11 cellular contexts compared by ENCODE assay signal in genomic region chr6:104887350-104887749, GRCh38. TPM values are rescaled to one million over a fixed set of nuclear protein-coding genes. Genes with fewer than 3 reads are reported as not detected.
DNase-seq lines count a peak whose midpoint lies in the region; ATAC-seq and TF ChIP-seq lines count a peak whose summit lies in the region.
"Had no signal": no experiment of that assay in that cellular context is flagged by ENCODE, and none has a peak within 500 bp of the region (broad histone marks: within the 10 kb centered on the region; RNA-seq: fewer than 3 reads in every experiment).

No MANE protein-coding gene starts in this region.

- H3K9me3 Mint-ChIP-seq in GM23338 (peaks cover 17% of the 10 kb centered on the region), endodermal cell (peaks cover 20% of the 10 kb centered on the region), progenitor cell of endocrine pancreas (ENCODE audit: low read depth) (peaks cover 6% of the 10 kb centered on the region)

- no peaks in the 10 kb centered on the region for H4K20me1 ChIP-seq in GM23338 (replicated peaks; ENCODE audit: insufficient read depth)

- TF ChIP-seq CTCF in GM23338 (conservative IDR thresholded peaks at IDR 0.05; ENCODE audit: low read depth in 2 of 2): no peak
- no peak for TF ChIP-seq CTCF in endodermal cell (conservative IDR thresholded peaks at IDR 0.05)
- no peak for TF ChIP-seq CTCF in progenitor cell of endocrine pancreas (IDR thresholded peaks at IDR 0.05; ENCODE audit: unreplicated experiment)

- H3K4me3 ChIP-seq in GM23338 (no peak overlapping the region), NT2/D1 (ENCODE audit: insufficient read length, low read depth) (no peak overlapping the region), endodermal cell (ENCODE audit: low read length) (no peak overlapping the region)
- H3K4me3 ChIP-seq: adrenal gland, stomach had no signal

- H3K36me3 ChIP-seq in GM23338 (ENCODE audit: insufficient read depth) (peaks cover 5% of the 10 kb centered on the region; the same call in 1 of the 2 replicates), NT2/D1 (ENCODE audit: insufficient read depth, insufficient read length, low read length) (no peaks in the 10 kb centered on the region), endodermal cell (ENCODE audit: control insufficient read depth, insufficient read depth, low read length) (no peaks in the 10 kb centered on the region)
- H3K36me3 ChIP-seq: adrenal gland, stomach had no signal

- no peaks in the 10 kb centered on the region for H3K27me3 ChIP-seq in GM23338 (ENCODE audit: insufficient read depth)
- no peaks in the 10 kb centered on the region for H3K27me3 ChIP-seq in NT2/D1 (ENCODE audit: insufficient read depth, insufficient read length)
- no peaks in the 10 kb centered on the region for H3K27me3 ChIP-seq in endodermal cell (ENCODE audit: control insufficient read depth, insufficient read depth, low read length, poor library complexity, severe bottlenecking)

- H3K27ac ChIP-seq in GM23338 (ENCODE audit: low read depth): no peak overlapping the region
- H3K27ac ChIP-seq in endodermal cell (ENCODE audit: low read depth, low read length): no peak overlapping the region
- H3K27ac ChIP-seq: adrenal gland, stomach had no signal

- H3K27ac Mint-ChIP-seq in GM23338: no peak overlapping the region
- H3K27ac Mint-ChIP-seq in endodermal cell: no peak overlapping the region
- H3K27ac Mint-ChIP-seq in progenitor cell of endocrine pancreas: no peak overlapping the region

- H3K9ac ChIP-seq in NT2/D1 (ENCODE audit: insufficient read length, low read depth) (no peak overlapping the region), endodermal cell (ENCODE audit: extremely low read depth, low read length, poor library complexity, severe bottlenecking) (no peak overlapping the region)

- H3K4me3 Mint-ChIP-seq in GM23338 (no peak overlapping the region), endodermal cell (no peak overlapping the region), progenitor cell of endocrine pancreas (ENCODE audit: low read depth) (no peak overlapping the region)

- H3K27me3 Mint-ChIP-seq in GM23338 (ENCODE audit: insufficient read depth, low read depth, poor library complexity) (peaks cover 5% of the 10 kb centered on the region), endodermal cell (ENCODE audit: insufficient read depth) (no peaks in the 10 kb centered on the region), progenitor cell of endocrine pancreas (no peaks in the 10 kb centered on the region)

- WGBS in endodermal cell (ENCODE audit: insufficient coverage in 1 of 2, insufficient read length in 1 of 2), 2 experiments: 34 to 81% methylated on average over 2 to 7 of the region's 7 CpGs

- H3K9me3 ChIP-seq in NT2/D1 (ENCODE audit: insufficient read depth, low read length) (peaks cover 13% of the 10 kb centered on the region; the same call in 1 of the 2 replicates), endodermal cell (ENCODE audit: control insufficient read depth, low read length) (peaks cover 15% of the 10 kb centered on the region)
- H3K9me3 ChIP-seq: adrenal gland had no signal

- H3K4me2 ChIP-seq in GM23338: no peak overlapping the region

- DNase-seq in GM23338 (ENCODE audit: low spot score) (peak; percentile 44), NT2/D1 (ENCODE audit: low read depth, low spot score) (peak; percentile 2), endodermal cell (peak; percentile 56), progenitor cell of endocrine pancreas (ENCODE audit: low spot score, unreplicated experiment) (peak; percentile 12), NCI-H1105 treated with DMSO at 0.1 percent for 48 hours (lab: John Stamatoyannopoulos, UW) (no peak), H4 (ENCODE audit: low spot score) (no peak), pons (ENCODE audit: low spot score) (no peak)
- DNase-seq: NCI-H2081 treated with DMSO at 0.1 percent for 48 hours, stomach had no signal

- ATAC-seq in GM23338: peak; percentile 26; the same call in 1 of the 3 replicates
- ATAC-seq: sciatic nerve had no signal

- no peaks in the 10 kb centered on the region for H3F3A ChIP-seq in GM23338 (replicated peaks; ENCODE audit: low read depth)

- H3K79me2 ChIP-seq in GM23338 (replicated peaks; ENCODE audit: insufficient read depth): no peaks in the 10 kb centered on the region

- H3K4me1 ChIP-seq in GM23338 (ENCODE audit: insufficient read depth) (no peaks in the 10 kb centered on the region), NT2/D1 (ENCODE audit: insufficient read depth, insufficient read length) (no peaks in the 10 kb centered on the region), endodermal cell (ENCODE audit: control insufficient read depth, insufficient read depth, low read length) (no peaks in the 10 kb centered on the region)
- H3K4me1 ChIP-seq: adrenal gland, stomach had no signal

- H3K36me3 Mint-ChIP-seq in GM23338 (ENCODE audit: low read depth) (peaks cover 8% of the 10 kb centered on the region), endodermal cell (ENCODE audit: low read depth) (no peaks in the 10 kb centered on the region), progenitor cell of endocrine pancreas (ENCODE audit: insufficient read depth) (peaks cover 3% of the 10 kb centered on the region)

- H2AFZ ChIP-seq in GM23338: no peak overlapping the region

- H3K9me2 ChIP-seq in GM23338 (ENCODE audit: insufficient read depth): no peaks in the 10 kb centered on the region; the same call in 1 of the 2 replicates

- H3K4me1 Mint-ChIP-seq in GM23338 (no peaks in the 10 kb centered on the region), endodermal cell (no peaks in the 10 kb centered on the region), progenitor cell of endocrine pancreas (ENCODE audit: low read depth) (no peaks in the 10 kb centered on the region)

TF ChIP-seq in GM23338, 12 proteins besides CTCF, POLR2A, EP300 and RAD21:
- TF ChIP-seq EZH2phosphoT487 (IDR thresholded peaks at IDR 0.05; ENCODE audit: unreplicated experiment): no peak
- TF ChIP-seq, protein P1, sequence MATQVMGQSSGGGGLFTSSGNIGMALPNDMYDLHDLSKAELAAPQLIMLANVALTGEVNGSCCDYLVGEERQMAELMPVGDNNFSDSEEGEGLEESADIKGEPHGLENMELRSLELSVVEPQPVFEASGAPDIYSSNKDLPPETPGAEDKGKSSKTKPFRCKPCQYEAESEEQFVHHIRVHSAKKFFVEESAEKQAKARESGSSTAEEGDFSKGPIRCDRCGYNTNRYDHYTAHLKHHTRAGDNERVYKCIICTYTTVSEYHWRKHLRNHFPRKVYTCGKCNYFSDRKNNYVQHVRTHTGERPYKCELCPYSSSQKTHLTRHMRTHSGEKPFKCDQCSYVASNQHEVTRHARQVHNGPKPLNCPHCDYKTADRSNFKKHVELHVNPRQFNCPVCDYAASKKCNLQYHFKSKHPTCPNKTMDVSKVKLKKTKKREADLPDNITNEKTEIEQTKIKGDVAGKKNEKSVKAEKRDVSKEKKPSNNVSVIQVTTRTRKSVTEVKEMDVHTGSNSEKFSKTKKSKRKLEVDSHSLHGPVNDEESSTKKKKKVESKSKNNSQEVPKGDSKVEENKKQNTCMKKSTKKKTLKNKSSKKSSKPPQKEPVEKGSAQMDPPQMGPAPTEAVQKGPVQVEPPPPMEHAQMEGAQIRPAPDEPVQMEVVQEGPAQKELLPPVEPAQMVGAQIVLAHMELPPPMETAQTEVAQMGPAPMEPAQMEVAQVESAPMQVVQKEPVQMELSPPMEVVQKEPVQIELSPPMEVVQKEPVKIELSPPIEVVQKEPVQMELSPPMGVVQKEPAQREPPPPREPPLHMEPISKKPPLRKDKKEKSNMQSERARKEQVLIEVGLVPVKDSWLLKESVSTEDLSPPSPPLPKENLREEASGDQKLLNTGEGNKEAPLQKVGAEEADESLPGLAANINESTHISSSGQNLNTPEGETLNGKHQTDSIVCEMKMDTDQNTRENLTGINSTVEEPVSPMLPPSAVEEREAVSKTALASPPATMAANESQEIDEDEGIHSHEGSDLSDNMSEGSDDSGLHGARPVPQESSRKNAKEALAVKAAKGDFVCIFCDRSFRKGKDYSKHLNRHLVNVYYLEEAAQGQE (IDR thresholded peaks at IDR 0.05; ENCODE audit: unreplicated experiment): peak; percentile 85

RNA-seq across cellular contexts. Expression of gene HACE1, which starts 27.6 kb away (rescaled TPM):
- 16.1 and 28.7 TPM in 2 replicates for total RNA-seq in GM23338 (2014; rRNA removed; shearing (Covaris generic))
- polyA plus RNA-seq in GM23338 (2016; fragmentation: Nextera tagmentation; extraction: Ambion mirVana): 8.6 and 9.1 TPM in 2 replicates
- 10 to 100 TPM; 23.7 to 30.1 TPM for total RNA-seq in endodermal cell
- polyA plus RNA-seq in endodermal cell (2013, experiment 1 of 2): 24.4 TPM
- 23.4 TPM for polyA plus RNA-seq in endodermal cell (2013, experiment 2 of 2)
- 23.3 and 23.6 TPM in 2 replicates for total RNA-seq in progenitor cell of endocrine pancreas
- total RNA-seq in H4 (2014; rRNA removed; shearing (Covaris generic)): 6.7 and 9.4 TPM in 2 replicates

Comparison
In these comparisons a context has a peak if more than half of its experiments do, and no peak if none do; other contexts are left out.
1. DNase-seq: peak in GM23338 (single experiment), NT2/D1 (single experiment), endodermal cell (single experiment) and progenitor cell of endocrine pancreas (single experiment); none in NCI-H1105 treated with DMSO at 0.1 percent for 48 hours (single experiment), H4 (single experiment) and pons (single experiment).